9 cellular contexts compared by ENCODE assay signal in the genomic region with DNA sequence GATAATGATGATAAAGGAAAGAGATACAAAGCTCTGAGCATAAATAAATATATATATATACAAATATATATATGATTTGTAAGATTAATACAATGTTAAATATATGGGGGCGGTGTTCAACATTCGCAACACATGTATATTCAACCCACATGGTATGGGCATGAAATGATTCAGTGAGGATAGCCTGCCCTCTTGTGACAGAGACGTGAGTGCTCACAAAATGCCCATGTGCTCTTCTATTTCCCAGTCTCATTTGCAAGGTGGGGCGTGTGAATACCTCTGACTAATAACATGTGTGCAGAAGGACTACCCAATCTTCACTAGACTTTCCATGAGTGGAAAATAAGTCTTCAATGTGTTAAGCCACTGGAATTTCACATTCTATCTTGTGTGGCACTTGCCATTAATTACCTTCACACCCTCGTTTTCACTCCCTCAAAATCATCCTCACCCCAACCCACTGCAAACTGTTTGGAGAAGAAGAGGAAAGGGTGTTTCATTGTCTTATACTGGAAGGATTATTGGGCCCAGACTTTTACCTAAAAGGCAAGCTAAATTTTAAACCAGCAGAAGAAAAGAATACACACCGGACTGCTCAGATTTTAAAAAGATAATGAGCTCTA. TPM values are rescaled to one million over a fixed set of nuclear protein-coding genes. Genes with fewer than 3 reads are reported as not detected.
DNase-seq lines count a peak whose midpoint lies in the region; ATAC-seq and TF ChIP-seq lines count a peak whose summit lies in the region.
"Had no signal": no experiment of that assay in that cellular context is flagged by ENCODE, and none has a peak within 500 bp of the region (broad histone marks: within the 10 kb centered on the region; RNA-seq: fewer than 3 reads in every experiment).

No MANE protein-coding gene starts in this region.

- TF ChIP-seq CTCF in GM13977 (IDR thresholded peaks at IDR 0.05; ENCODE audit: extremely low read depth, insufficient read depth, missing control alignments): peak; percentile 77
- peak; percentile 69 for TF ChIP-seq CTCF in neural crest cell (conservative IDR thresholded peaks at IDR 0.05)

- no peaks in the 10 kb centered on the region for H3K9me3 ChIP-seq in T-helper 17 cell (ENCODE audit: control insufficient read depth, low read length, poor library complexity, severe bottlenecking)

- no peaks in the 10 kb centered on the region for H3K9me3 Mint-ChIP-seq in neural crest cell
- H3K9me3 Mint-ChIP-seq: T-cell had no signal

- in situ Hi-C loops in GM13977 (cut with MboI; ENCODE audit: low pct_unique_long_range_greater_than_20kb, low sequenced_read_pairs, unreplicated experiment): no loop called here

- H3K4me1 Mint-ChIP-seq in T-helper 17 cell: peaks cover 2% of the 10 kb centered on the region
- H3K4me1 Mint-ChIP-seq in neural crest cell: peaks cover 3% of the 10 kb centered on the region
- H3K4me1 Mint-ChIP-seq: T-cell had no signal

- DNase-seq in AG20443 (ENCODE audit: low spot score) (peak; percentile 66), GM13977 (ENCODE audit: low spot score) (peak; percentile 16), NCI-H1105 (lab: John Stamatoyannopoulos, UW) (peak; percentile 9), T-helper 17 cell (no peak), erythroblast (lab: John Stamatoyannopoulos, UW) (peak; percentile 66 to 77), neural crest cell (ENCODE audit: low read depth, low spot score) (peak; percentile 12), epidermal melanocyte (ENCODE audit: insufficient read length, low spot score) (no peak)

- no peak for TF ChIP-seq POLR2A in erythroblast (IDR thresholded peaks at IDR 0.05; ENCODE audit: low read length)

- H3K4me3 Mint-ChIP-seq in T-helper 17 cell: no peak overlapping the region
- no peak overlapping the region for H3K4me3 Mint-ChIP-seq in neural crest cell
- H3K4me3 Mint-ChIP-seq: T-cell had no signal

- ATAC-seq in HG02678 (IDR thresholded peaks at IDR 0.05; ENCODE audit: unreplicated experiment) (peak; percentile 95), T-helper 17 cell (peak; percentile 55)

- H3K27me3 Mint-ChIP-seq in T-helper 17 cell (peaks cover 46% of the 10 kb centered on the region), neural crest cell (ENCODE audit: low read depth) (peaks cover 44% of the 10 kb centered on the region)

- no peak overlapping the region for H3K27ac Mint-ChIP-seq in T-helper 17 cell
- H3K27ac Mint-ChIP-seq in neural crest cell (ENCODE audit: unreplicated experiment): no peak overlapping the region
- H3K27ac Mint-ChIP-seq: T-cell had no signal

- H3K36me3 Mint-ChIP-seq in T-helper 17 cell (ENCODE audit: low read depth): peaks cover 4% of the 10 kb centered on the region
- H3K36me3 Mint-ChIP-seq in neural crest cell (ENCODE audit: low read depth): no peaks in the 10 kb centered on the region
- H3K36me3 Mint-ChIP-seq: T-cell had no signal

RNA-seq across cellular contexts. Expression of gene ASAH2, which starts 26.9 kb away (rescaled TPM):
- total RNA-seq in T-helper 17 cell (1 to 10 TPM; 1.0 to 2.5 TPM), neural crest cell (5.9 and 6.9 TPM in 2 replicates)

Comparison
In these comparisons a context has a peak if more than half of its experiments do, and no peak if none do; other contexts are left out.
1. DNase-seq: peak in AG20443 (single experiment), GM13977 (single experiment), NCI-H1105 (single experiment), erythroblast (2 of 2) and neural crest cell (single experiment); none in T-helper 17 cell (0 of 3) and epidermal melanocyte (single experiment).